1 cellular context compared by ENCODE assay signal in genomic region chr20:57198359-57199072, GRCh38.
TF ChIP-seq lines count a peak whose summit lies in the region.

No MANE protein-coding gene starts in this region.

TF ChIP-seq in HEK293, 187 proteins besides CTCF, POLR2A, EP300 and RAD21 (continued from another document):
- TF ChIP-seq ZNF280C (tag by site-specific recombination; IDR thresholded peaks at IDR 0.05) (no peak), ZNF707 (tag by site-specific recombination; IDR thresholded peaks at IDR 0.05) (no peak), ZNF654 (tag by site-specific recombination; IDR thresholded peaks at IDR 0.05; ENCODE audit: low read depth) (no peak), ZNF174 (tag by site-specific recombination; IDR thresholded peaks at IDR 0.05) (no peak), ZNF639 (tag by site-specific recombination; IDR thresholded peaks at IDR 0.05) (no peak), ZNF140 (tag by site-specific recombination; IDR thresholded peaks at IDR 0.05) (no peak)
TF ChIP-seq in HEK293: peak in this region for 3.
